In genomic region chr10:27155073-27155754, GRCh38 we compare ENCODE assay signal across 8 cellular contexts. TPM values are rescaled to one million over a fixed set of nuclear protein-coding genes. Genes with fewer than 3 reads are reported as not detected.
A peak's percentile ranks its signal among the peaks of the same experiment; 100 is the strongest.
DNase-seq lines count a peak whose midpoint lies in the region; ATAC-seq, FAIRE-seq and TF ChIP-seq lines count a peak whose summit lies in the region.

Gene MASTL, plus strand, starts transcription at chr10:27155352. Its CDS starts 75 bp downstream, at chr10:27155427.

- DNase-seq in RCC 7860 (ENCODE audit: low spot score) (peak; percentile 87), fibroblast of lung (ENCODE audit: low read depth in 2 of 2) (peak; percentile 94)
- DNase-seq in naive thymus-derived CD4-positive, alpha-beta T cell = peak; percentile 93 to 97 (median 96)

- H3K36me3 Mint-ChIP-seq in activated T-helper 17 cell treated with anti-CD3 and anti-CD28 coated beads, Interleukin-2, amount 50 U/mL, for 72 hours (ENCODE audit: low read depth) = peaks cover 98% of the 10 kb centered on the region
- peaks cover 3 to 21% (median 15%) of the 10 kb centered on the region in 5 donors for H3K36me3 Mint-ChIP-seq in naive thymus-derived CD4-positive, alpha-beta T cell
- peaks cover 27% of the 10 kb centered on the region for H3K36me3 Mint-ChIP-seq in stimulated activated memory B cell treated with anti-CD40 and anti-IgM and Interleukin-4, amounts not matched to agents 10 μg/mL and 1 μg/mL and 100 μg/mL, for 72 hours

- H3K27ac ChIP-seq in DOHH2 (ENCODE audit: low read depth, low read length) = peak within 1 kb of the TSS; percentile 97
- peak within 1 kb of the TSS; percentile 96 for H3K27ac ChIP-seq in fibroblast of lung (ENCODE audit: insufficient read depth, low read length)
- peak within 1 kb of the TSS; percentile 99 for H3K27ac ChIP-seq in naive thymus-derived CD4-positive, alpha-beta T cell (ENCODE audit: low read depth, low read length)

- H3K36me3 ChIP-seq in DOHH2 (ENCODE audit: control insufficient read depth, low read length) (peaks cover 75% of the 10 kb centered on the region), fibroblast of lung (ENCODE audit: control insufficient read depth, insufficient read depth, low read length) (no peaks in the 10 kb centered on the region)
- H3K36me3 ChIP-seq in naive thymus-derived CD4-positive, alpha-beta T cell (ENCODE audit: control insufficient read depth in 2 of 3, insufficient read depth in 3 of 3, low read length in 3 of 3) = peaks cover 0 to 17% (median 9%) of the 10 kb centered on the region in 3 experiments

- H3K4me3 Mint-ChIP-seq in activated T-helper 17 cell treated with anti-CD3 and anti-CD28 coated beads, Interleukin-2, amount 50 U/mL, for 72 hours = peak within 1 kb of the TSS; percentile 94
- peak within 1 kb of the TSS; percentile 91 to 100 (median 99) for H3K4me3 Mint-ChIP-seq in naive thymus-derived CD4-positive, alpha-beta T cell
- peak within 1 kb of the TSS; percentile 93 for H3K4me3 Mint-ChIP-seq in stimulated activated memory B cell treated with anti-CD40 and anti-IgM and Interleukin-4, amounts not matched to agents 10 μg/mL and 1 μg/mL and 100 μg/mL, for 72 hours

- peaks cover 33% of the 10 kb centered on the region for H3K4me1 ChIP-seq in DOHH2 (ENCODE audit: control insufficient read depth, low read length)
- no peaks in the 10 kb centered on the region for H3K4me1 ChIP-seq in fibroblast of lung (ENCODE audit: control insufficient read depth, extremely low read depth, insufficient read depth, low read length)
- peaks cover 13 to 17% of the 10 kb centered on the region in 2 donors for H3K4me1 ChIP-seq in naive thymus-derived CD4-positive, alpha-beta T cell (ENCODE audit: control insufficient read depth in 2 of 2, insufficient read depth in 2 of 2, low read length in 2 of 2)

- H3K4me2 ChIP-seq in DOHH2 (ENCODE audit: low read length) = peak within 1 kb of the TSS; percentile 89
- H3K4me2 ChIP-seq in fibroblast of lung (ENCODE audit: extremely low read depth, insufficient read depth, low read length) = peak within 1 kb of the TSS; percentile 94

- H3K9me3 ChIP-seq in DOHH2 (ENCODE audit: control insufficient read depth, insufficient read depth, low read length) (no peaks in the 10 kb centered on the region), fibroblast of lung (ENCODE audit: control insufficient read depth, insufficient read depth, low read depth, low read length) (no peaks in the 10 kb centered on the region)
- no peaks in the 10 kb centered on the region for H3K9me3 ChIP-seq in naive thymus-derived CD4-positive, alpha-beta T cell (ENCODE audit: control insufficient read depth in 2 of 3, low read length in 3 of 3)

- no peak for TF ChIP-seq RAD21 in Ishikawa (IDR thresholded peaks at IDR 0.05; ENCODE audit: low read depth)

- H3K9me2 ChIP-seq in DOHH2 (replicated peaks; ENCODE audit: control insufficient read depth, low read length) = no peaks in the 10 kb centered on the region

- peak; percentile 73 for ATAC-seq in GM21619 (IDR thresholded peaks at IDR 0.05; ENCODE audit: unreplicated experiment)
- peak; percentile 84 for ATAC-seq in activated T-helper 17 cell treated with anti-CD3 and anti-CD28 coated beads, Interleukin-2, amount 50 U/mL, for 72 hours (replicated peaks)
- peak; percentile 89 for ATAC-seq in naive thymus-derived CD4-positive, alpha-beta T cell
- ATAC-seq in stimulated activated memory B cell treated with anti-CD40 and anti-IgM and Interleukin-4, amounts not matched to agents 10 μg/mL and 1 μg/mL and 100 μg/mL, for 72 hours = peak; percentile 96

- H3K27ac Mint-ChIP-seq in activated T-helper 17 cell treated with anti-CD3 and anti-CD28 coated beads, Interleukin-2, amount 50 U/mL, for 72 hours = peak within 1 kb of the TSS; percentile 100
- peak within 1 kb of the TSS; percentile 100 for H3K27ac Mint-ChIP-seq in naive thymus-derived CD4-positive, alpha-beta T cell
- peak within 1 kb of the TSS; percentile 96 for H3K27ac Mint-ChIP-seq in stimulated activated memory B cell treated with anti-CD40 and anti-IgM and Interleukin-4, amounts not matched to agents 10 μg/mL and 1 μg/mL and 100 μg/mL, for 72 hours

- no peaks in the 10 kb centered on the region for H3K9me3 Mint-ChIP-seq in activated T-helper 17 cell treated with anti-CD3 and anti-CD28 coated beads, Interleukin-2, amount 50 U/mL, for 72 hours
- H3K9me3 Mint-ChIP-seq in naive thymus-derived CD4-positive, alpha-beta T cell = peaks cover 0 to 8% (median 0%) of the 10 kb centered on the region in 11 donors
- no peaks in the 10 kb centered on the region for H3K9me3 Mint-ChIP-seq in stimulated activated memory B cell treated with anti-CD40 and anti-IgM and Interleukin-4, amounts not matched to agents 10 μg/mL and 1 μg/mL and 100 μg/mL, for 72 hours

- peaks cover 22% of the 10 kb centered on the region for H3K4me1 Mint-ChIP-seq in activated T-helper 17 cell treated with anti-CD3 and anti-CD28 coated beads, Interleukin-2, amount 50 U/mL, for 72 hours
- H3K4me1 Mint-ChIP-seq in naive thymus-derived CD4-positive, alpha-beta T cell = peaks cover 34 to 60% (median 50%) of the 10 kb centered on the region in 7 donors
- peaks cover 49% of the 10 kb centered on the region for H3K4me1 Mint-ChIP-seq in stimulated activated memory B cell treated with anti-CD40 and anti-IgM and Interleukin-4, amounts not matched to agents 10 μg/mL and 1 μg/mL and 100 μg/mL, for 72 hours

- peak within 1 kb of the TSS; percentile 59 for H2AFZ ChIP-seq in fibroblast of lung (ENCODE audit: low read length)

- H3K4me3 ChIP-seq in DOHH2 (ENCODE audit: low read length) (peak within 1 kb of the TSS; percentile 100), fibroblast of lung (replicated peaks in 1 of 4; ENCODE audit: control extremely low read depth in 1 of 4, insufficient read depth in 1 of 4, low read depth in 3 of 4, low read length in 4 of 4) (peak within 1 kb of the TSS; percentile 89 to 98 (median 94))
- peak within 1 kb of the TSS; percentile 90 for H3K4me3 ChIP-seq in naive thymus-derived CD4-positive, alpha-beta T cell (ENCODE audit: low read length)

- H3K79me2 ChIP-seq in DOHH2 (ENCODE audit: control insufficient read depth, low read length) = peaks cover 95% of the 10 kb centered on the region
- H3K79me2 ChIP-seq in fibroblast of lung (ENCODE audit: control insufficient read depth, insufficient read depth, low read length) = peaks cover 56% of the 10 kb centered on the region

- peaks cover 3% of the 10 kb centered on the region; the same call in 1 of the 2 replicates for H3F3A ChIP-seq in DOHH2 (ENCODE audit: control insufficient read depth, insufficient read depth)

- TF ChIP-seq EP300 in Ishikawa (IDR thresholded peaks at IDR 0.05; ENCODE audit: borderline replicate concordance) = no peak

- intact Hi-C loops in naive thymus-derived CD4-positive, alpha-beta T cell (cut with micrococcal nuclease) = loop anchor here (1.0 to 5.0 kb wide), 13 partner anchors 87 to 1522 kb away; partner anchors contain the start of genes PDSS1 (in 2 of the 2), APBB1IP (in 1 of the 2), BAMBI (in 1 of the 2) and MPP7 (in 1 of the 2)

- POLR2A ChIA-PET in naive thymus-derived CD4-positive, alpha-beta T cell (lab: Charles Lee) = interaction anchor here (1.0 to 2.7 kb wide), 13 partner anchors 8 to 1379 kb away, joined by 3 to 43 read pairs (median 5); partner anchors contain the start of genes ABI1, ACBD5, ANKRD26 and RAB18

- CTCF ChIA-PET in naive thymus-derived CD4-positive, alpha-beta T cell (lab: Charles Lee) = interaction anchor here (0.7 to 1.2 kb wide), 3 partner anchors 69 to 87 kb away, joined by 3 to 6 read pairs (median 3); no protein-coding TSS in a partner anchor

- H3K27me3 Mint-ChIP-seq in activated T-helper 17 cell treated with anti-CD3 and anti-CD28 coated beads, Interleukin-2, amount 50 U/mL, for 72 hours = no peaks in the 10 kb centered on the region
- peaks cover 0 to 2% (median 0%) of the 10 kb centered on the region in 5 donors for H3K27me3 Mint-ChIP-seq in naive thymus-derived CD4-positive, alpha-beta T cell
- H3K27me3 Mint-ChIP-seq in stimulated activated memory B cell treated with anti-CD40 and anti-IgM and Interleukin-4, amounts not matched to agents 10 μg/mL and 1 μg/mL and 100 μg/mL, for 72 hours = no peaks in the 10 kb centered on the region

- H3K27me3 ChIP-seq in DOHH2 (ENCODE audit: control insufficient read depth, low read length) (no peaks in the 10 kb centered on the region), fibroblast of lung (ENCODE audit: control insufficient read depth, insufficient read depth, low read length) (no peaks in the 10 kb centered on the region)
- no peaks in the 10 kb centered on the region for H3K27me3 ChIP-seq in naive thymus-derived CD4-positive, alpha-beta T cell (ENCODE audit: control insufficient read depth in 2 of 2, insufficient read depth in 2 of 2, low read length in 2 of 2)

- TF ChIP-seq CTCF in DOHH2 (IDR thresholded peaks at IDR 0.05; ENCODE audit: low read depth, low read length, poor library complexity, severe bottlenecking) (no peak), fibroblast of lung (conservative IDR thresholded peaks at IDR 0.05 in 1 of 2, IDR thresholded peaks at IDR 0.05 in 1 of 2; ENCODE audit: low read depth in 1 of 2, low read length in 2 of 2) (no peak)

- no peak for FAIRE-seq in RCC 7860 (lab: Jason Lieb, UNC)

- H4K20me1 ChIP-seq in DOHH2 (ENCODE audit: control insufficient read depth, insufficient read depth, low read depth, low read length) (peaks cover 34% of the 10 kb centered on the region), fibroblast of lung (ENCODE audit: control insufficient read depth, extremely low read depth, insufficient read depth, low read length) (no peaks in the 10 kb centered on the region)

- H3K9ac ChIP-seq in fibroblast of lung (ENCODE audit: insufficient read depth, low read length) = peak within 1 kb of the TSS; percentile 86

TF ChIP-seq in Ishikawa, 13 proteins besides CTCF, POLR2A, EP300 and RAD21 (continues in another document):
- TF ChIP-seq TCF12 (IDR thresholded peaks at IDR 0.05; ENCODE audit: low read depth) (no peak; the same call in none of the 2 replicates), EGR1 (IDR thresholded peaks at IDR 0.05) (peak; percentile 87), MAX (IDR thresholded peaks at IDR 0.05) (peak; percentile 60), FOXM1 (IDR thresholded peaks at IDR 0.05; ENCODE audit: borderline replicate concordance, low read depth) (no peak), ZBTB7A (IDR thresholded peaks at IDR 0.05; ENCODE audit: low read depth) (no peak)

RNA-seq across cellular contexts. Expression of gene MASTL, which starts in this region (rescaled TPM):
- total RNA-seq in activated T-helper 17 cell treated with anti-CD3 and anti-CD28 coated beads, Interleukin-2, amount 50 U/mL, for 72 hours = 10 to 100 TPM; 31.4 to 39.9 TPM
- total RNA-seq in fibroblast of lung = 6.4 and 9.2 TPM in 2 replicates
- 5.9 and 12.0 TPM in 2 replicates for polyA plus RNA-seq in fibroblast of lung
- 4.9 and 10.3 TPM in 2 replicates for polyA plus RNA-seq in fibroblast of lung (2012)
- 0.86 and 2.1 TPM in 2 replicates for polyA minus RNA-seq in fibroblast of lung (ENCODE audit: low replicate concordance)
- total RNA-seq in naive thymus-derived CD4-positive, alpha-beta T cell = 10 to 100 TPM in 3 of 5 experiments, 1 to 10 TPM in 2; 8.4 to 29.0 (median 20.2) TPM
- polyA plus RNA-seq in naive thymus-derived CD4-positive, alpha-beta T cell = 1 to 10 TPM; 2.6 to 3.4 TPM

Comparison
In these comparisons a context has a peak if more than half of its experiments do, and no peak if none do; other contexts are left out.
1. Peak in every context shown above with its lines: DNase-seq, ATAC-seq, H3K4me3 ChIP-seq and H3K27ac ChIP-seq.